Comparison of ENCODE assay signal across 16 cellular contexts in genomic region chr11:71331631-71332030, GRCh38.
DNase-seq lines count a peak whose midpoint lies in the region; ATAC-seq and TF ChIP-seq lines count a peak whose summit lies in the region.
"Had no signal": no experiment of that assay in that cellular context is flagged by ENCODE, and none has a peak within 500 bp of the region (broad histone marks: within the 10 kb centered on the region; RNA-seq: fewer than 3 reads in every experiment).

No MANE protein-coding gene starts in this region.

- H3K27ac ChIP-seq in RWPE2 (ENCODE audit: poor library complexity, severe bottlenecking): no peak overlapping the region
- H3K27ac ChIP-seq in upper lobe of right lung: no peak overlapping the region
- no peak overlapping the region for H3K27ac ChIP-seq in esophagus muscularis mucosa (replicated peaks in 1 of 4)
- H3K27ac ChIP-seq: A549, C4-2B had no signal

- no peak for TF ChIP-seq POLR2A in esophagus muscularis mucosa (IDR thresholded peaks at IDR 0.05; ENCODE audit: low read depth)

- DNase-seq in RWPE2 (ENCODE audit: low spot score): peak; percentile 21
- DNase-seq in islet precursor cell: peak; percentile 35
- DNase-seq in posterior vena cava (ENCODE audit: low spot score): peak; percentile 31
- DNase-seq in upper lobe of right lung: peak; percentile 45
- DNase-seq in esophagus muscularis mucosa (ENCODE audit: extremely low spot score): no peak
- DNase-seq in endothelial cell (ENCODE audit: low spot score): no peak
- DNase-seq: BE2C; CD4-positive, alpha-beta memory T cell; DMS79; GDM1; GOT3 had no signal

- H3K27me3 Mint-ChIP-seq in endothelial cell (ENCODE audit: unreplicated experiment): peaks cover 6% of the 10 kb centered on the region
- H3K27me3 Mint-ChIP-seq: CD4-positive, alpha-beta memory T cell had no signal

- H3K36me3 Mint-ChIP-seq in endothelial cell (ENCODE audit: low read depth, unreplicated experiment): peaks cover 12% of the 10 kb centered on the region
- H3K36me3 Mint-ChIP-seq: CD4-positive, alpha-beta memory T cell had no signal

- no peaks in the 10 kb centered on the region for H3K4me1 Mint-ChIP-seq in endothelial cell (ENCODE audit: unreplicated experiment)
- H3K4me1 Mint-ChIP-seq: CD4-positive, alpha-beta memory T cell had no signal

- TF ChIP-seq CTCF in RWPE2 (IDR thresholded peaks at IDR 0.05; ENCODE audit: poor library complexity, severe bottlenecking): no peak
- TF ChIP-seq CTCF in upper lobe of right lung (IDR thresholded peaks at IDR 0.05): no peak
- no peak for TF ChIP-seq CTCF in esophagus muscularis mucosa (IDR thresholded peaks at IDR 0.05)
- TF ChIP-seq CTCF in endothelial cell (IDR thresholded peaks at IDR 0.05; ENCODE audit: unreplicated experiment): no peak

- peaks cover 17% of the 10 kb centered on the region for H3K9me3 Mint-ChIP-seq in endothelial cell (ENCODE audit: unreplicated experiment)

- no peak overlapping the region for H3K4me3 Mint-ChIP-seq in endothelial cell (ENCODE audit: unreplicated experiment)
- H3K4me3 Mint-ChIP-seq: CD4-positive, alpha-beta memory T cell had no signal

- H3K27me3 ChIP-seq in RWPE2 (ENCODE audit: insufficient read depth, poor library complexity, severe bottlenecking) (no peaks in the 10 kb centered on the region), upper lobe of right lung (no peaks in the 10 kb centered on the region), esophagus muscularis mucosa (peaks cover 0 to 37% (median 0%) of the 10 kb centered on the region in 4 donors)
- H3K27me3 ChIP-seq: BE2C had no signal

- no peaks in the 10 kb centered on the region for H3K36me3 ChIP-seq in RWPE2 (ENCODE audit: low read depth)
- no peaks in the 10 kb centered on the region for H3K36me3 ChIP-seq in upper lobe of right lung
- no peaks in the 10 kb centered on the region for H3K36me3 ChIP-seq in esophagus muscularis mucosa
- H3K36me3 ChIP-seq: BE2C, HAP-1 had no signal

- no peak for ATAC-seq in RWPE2 (ENCODE audit: low read depth)
- ATAC-seq in upper lobe of right lung: no peak
- ATAC-seq in HG03135 (IDR thresholded peaks at IDR 0.05; ENCODE audit: unreplicated experiment): no peak
- ATAC-seq: A549, HepG2 had no signal

- H3K9me3 ChIP-seq in RWPE2 (ENCODE audit: severe bottlenecking) (peaks cover 4% of the 10 kb centered on the region), upper lobe of right lung (no peaks in the 10 kb centered on the region), esophagus muscularis mucosa (peaks cover 0 to 6% (median 3%) of the 10 kb centered on the region in 4 donors)
- H3K9me3 ChIP-seq: BE2C, HAP-1 had no signal

- 80% methylated on average over 2 of the region's 3 CpGs for WGBS in esophagus muscularis mucosa

- no peak for TF ChIP-seq EP300 in esophagus muscularis mucosa (IDR thresholded peaks at IDR 0.05)

- H3K4me3 ChIP-seq in RWPE2 (ENCODE audit: severe bottlenecking) (no peak overlapping the region), upper lobe of right lung (no peak overlapping the region), esophagus muscularis mucosa (no peak overlapping the region)
- H3K4me3 ChIP-seq: A549, HAP-1 had no signal

- intact Hi-C loops in posterior vena cava (cut with DNase I): no loop called here
- intact Hi-C loops in upper lobe of right lung (cut with DNase I): no loop called here
- intact Hi-C loops in esophagus muscularis mucosa (cut with DNase I): no loop called here

- H3K4me1 ChIP-seq in RWPE2 (ENCODE audit: insufficient read depth, poor library complexity, severe bottlenecking) (no peaks in the 10 kb centered on the region), upper lobe of right lung (no peaks in the 10 kb centered on the region), esophagus muscularis mucosa (no peaks in the 10 kb centered on the region)
- H3K4me1 ChIP-seq: A549, BE2C, HAP-1 had no signal

- no peak overlapping the region for H3K27ac Mint-ChIP-seq in endothelial cell (ENCODE audit: unreplicated experiment)

Comparison
In these comparisons a context has a peak if more than half of its experiments do, and no peak if none do; other contexts are left out.
1. DNase-seq: peak in RWPE2 (single experiment), islet precursor cell (single experiment), posterior vena cava (single experiment) and upper lobe of right lung (single experiment); none in esophagus muscularis mucosa (single experiment) and endothelial cell (single experiment).